10 cellular contexts compared by ENCODE assay signal in the genomic region with DNA sequence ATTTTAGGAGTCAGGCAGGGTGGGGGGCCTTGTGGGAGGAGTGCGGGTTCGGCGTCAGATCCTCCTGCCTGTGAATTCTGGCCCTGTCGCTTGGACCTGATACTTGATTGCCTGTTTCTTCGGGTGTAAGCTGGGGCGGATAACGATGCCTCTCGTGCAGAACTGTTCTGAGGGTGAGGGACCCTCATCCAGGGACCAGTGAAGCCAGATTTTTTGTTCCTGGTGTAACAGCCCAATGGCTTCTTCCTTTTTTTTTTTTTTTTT. TPM values are rescaled to one million over a fixed set of nuclear protein-coding genes. Genes with fewer than 3 reads are reported as not detected.
A peak's percentile ranks its signal among the peaks of the same experiment; 100 is the strongest.
DNase-seq lines count a peak whose midpoint lies in the region; ATAC-seq and TF ChIP-seq lines count a peak whose summit lies in the region.
"Had no signal": no experiment of that assay in that cellular context is flagged by ENCODE, and none has a peak within 500 bp of the region (broad histone marks: within the 10 kb centered on the region; RNA-seq: fewer than 3 reads in every experiment).

No MANE protein-coding gene starts in this region.

- no peak overlapping the region for H3K27ac Mint-ChIP-seq in activated naive CD4-positive, alpha-beta T cell treated with anti-CD3 and anti-CD28 coated beads, Interleukin-2, amount 50 U/mL, for 24 hours
- no peak overlapping the region for H3K27ac Mint-ChIP-seq in activated naive CD8-positive, alpha-beta T cell treated with anti-CD3 and anti-CD28 coated beads for 36 hours
- peak overlapping the region; percentile 70 for H3K27ac Mint-ChIP-seq in type B pancreatic cell

- H3K27ac ChIP-seq in left lung = no peak overlapping the region
- no peak overlapping the region for H3K27ac ChIP-seq in effector memory CD4-positive, alpha-beta T cell (ENCODE audit: insufficient read depth, low read length, poor library complexity, severe bottlenecking)

- ATAC-seq in left lung = no peak

- no peaks in the 10 kb centered on the region for H3K9me3 Mint-ChIP-seq in activated naive CD4-positive, alpha-beta T cell treated with anti-CD3 and anti-CD28 coated beads, Interleukin-2, amount 50 U/mL, for 24 hours
- H3K9me3 Mint-ChIP-seq in activated naive CD8-positive, alpha-beta T cell treated with anti-CD3 and anti-CD28 coated beads for 36 hours = peaks cover 2% of the 10 kb centered on the region
- no peaks in the 10 kb centered on the region for H3K9me3 Mint-ChIP-seq in type B pancreatic cell

- H3K9me3 ChIP-seq in left lung = no peaks in the 10 kb centered on the region
- H3K9me3 ChIP-seq in effector memory CD4-positive, alpha-beta T cell (ENCODE audit: control insufficient read depth, low read length) = no peaks in the 10 kb centered on the region

- TF ChIP-seq CTCF in left lung (IDR thresholded peaks at IDR 0.05) = no peak
- TF ChIP-seq CTCF in type B pancreatic cell (conservative IDR thresholded peaks at IDR 0.05) = no peak

- intact Hi-C loops in left lung (cut with DNase I) = no loop called here

- H3K4me1 ChIP-seq in left lung = peaks cover 8 to 12% of the 10 kb centered on the region in 2 donors
- peaks cover 11% of the 10 kb centered on the region for H3K4me1 ChIP-seq in effector memory CD4-positive, alpha-beta T cell (ENCODE audit: control insufficient read depth, insufficient read depth, low read length, poor library complexity, severe bottlenecking)

- H3K36me3 ChIP-seq in left lung = peaks cover 0 to 5% of the 10 kb centered on the region in 2 donors
- no peaks in the 10 kb centered on the region for H3K36me3 ChIP-seq in effector memory CD4-positive, alpha-beta T cell (ENCODE audit: control insufficient read depth, insufficient read depth, low read length)

- no peaks in the 10 kb centered on the region for H3K27me3 Mint-ChIP-seq in activated naive CD4-positive, alpha-beta T cell treated with anti-CD3 and anti-CD28 coated beads, Interleukin-2, amount 50 U/mL, for 24 hours
- no peaks in the 10 kb centered on the region for H3K27me3 Mint-ChIP-seq in activated naive CD8-positive, alpha-beta T cell treated with anti-CD3 and anti-CD28 coated beads for 36 hours
- H3K27me3 Mint-ChIP-seq in type B pancreatic cell = no peaks in the 10 kb centered on the region

- H3K36me3 Mint-ChIP-seq in activated naive CD4-positive, alpha-beta T cell treated with anti-CD3 and anti-CD28 coated beads, Interleukin-2, amount 50 U/mL, for 24 hours = no peaks in the 10 kb centered on the region
- H3K36me3 Mint-ChIP-seq in activated naive CD8-positive, alpha-beta T cell treated with anti-CD3 and anti-CD28 coated beads for 36 hours = peaks cover 39% of the 10 kb centered on the region
- peaks cover 14% of the 10 kb centered on the region for H3K36me3 Mint-ChIP-seq in type B pancreatic cell

- peak overlapping the region; percentile 88 for H3K4me3 Mint-ChIP-seq in activated naive CD4-positive, alpha-beta T cell treated with anti-CD3 and anti-CD28 coated beads, Interleukin-2, amount 50 U/mL, for 24 hours
- H3K4me3 Mint-ChIP-seq in activated naive CD8-positive, alpha-beta T cell treated with anti-CD3 and anti-CD28 coated beads for 36 hours = peak overlapping the region; percentile 91
- H3K4me3 Mint-ChIP-seq in type B pancreatic cell = peak overlapping the region; percentile 93

- H3K27me3 ChIP-seq in left lung = peaks cover 0 to 7% of the 10 kb centered on the region in 2 donors
- no peaks in the 10 kb centered on the region for H3K27me3 ChIP-seq in effector memory CD4-positive, alpha-beta T cell (replicated peaks; ENCODE audit: control insufficient read depth, insufficient read depth, low read length, poor library complexity, severe bottlenecking)

- DNase-seq in activated naive CD4-positive, alpha-beta T cell (lab: John Stamatoyannopoulos, UW) = no peak
- no peak for DNase-seq in activated naive CD8-positive, alpha-beta T cell treated with anti-CD3 and anti-CD28 coated beads for 36 hours
- DNase-seq in left lung (no peak), type B pancreatic cell (ENCODE audit: extremely low spot score, unreplicated experiment) (no peak), DMS53 (lab: John Stamatoyannopoulos, UW) (no peak), SK-N-DZ (ENCODE audit: low spot score) (no peak)
- DNase-seq in effector memory CD4-positive, alpha-beta T cell = no peak
- DNase-seq: cortex of kidney, GDM1 had no signal

- H3K4me1 Mint-ChIP-seq in activated naive CD4-positive, alpha-beta T cell treated with anti-CD3 and anti-CD28 coated beads, Interleukin-2, amount 50 U/mL, for 24 hours = peaks cover 31% of the 10 kb centered on the region
- peaks cover 19% of the 10 kb centered on the region for H3K4me1 Mint-ChIP-seq in activated naive CD8-positive, alpha-beta T cell treated with anti-CD3 and anti-CD28 coated beads for 36 hours
- H3K4me1 Mint-ChIP-seq in type B pancreatic cell (ENCODE audit: unreplicated experiment) = peaks cover 24% of the 10 kb centered on the region

- H3K4me3 ChIP-seq in left lung = peak overlapping the region; percentile 61 to 97
- no peak overlapping the region for H3K4me3 ChIP-seq in effector memory CD4-positive, alpha-beta T cell (ENCODE audit: insufficient read depth, low read depth, low read length, poor library complexity, severe bottlenecking)

RNA-seq across cellular contexts. Expression of gene TBCD, which starts 1.3 kb away (rescaled TPM):
- 10 to 100 TPM; 74.5 to 76.9 TPM for total RNA-seq in activated naive CD8-positive, alpha-beta T cell treated with anti-CD3 and anti-CD28 coated beads for 36 hours
- total RNA-seq in left lung (10 to 100 TPM; 87.2 to 89.6 TPM), type B pancreatic cell (ENCODE audit: low replicate concordance) (65.4 and 104 TPM in 2 replicates)
- polyA plus RNA-seq in SK-N-DZ (2014; cell fraction: cytosol; rRNA removed) = 62.0 and 86.2 TPM in 2 replicates
- 290 and 425 TPM in 2 replicates for polyA plus RNA-seq in SK-N-DZ (2014; cell fraction: nucleus; rRNA removed)

RNA-seq across cellular contexts. Expression of gene FN3K, which starts 17.7 kb away (rescaled TPM):
- 1 to 10 TPM; 2.4 to 2.5 TPM for total RNA-seq in activated naive CD8-positive, alpha-beta T cell treated with anti-CD3 and anti-CD28 coated beads for 36 hours
- total RNA-seq in left lung (10 to 100 TPM; 17.7 to 28.1 TPM), type B pancreatic cell (ENCODE audit: low replicate concordance) (30.3 and 31.3 TPM in 2 replicates)
- 2.8 and 7.0 TPM in 2 replicates for polyA plus RNA-seq in SK-N-DZ (2014; cell fraction: cytosol; rRNA removed)
- 18.1 and 24.9 TPM in 2 replicates for polyA plus RNA-seq in SK-N-DZ (2014; cell fraction: nucleus; rRNA removed)

RNA-seq across cellular contexts. Expression of gene FN3KRP, which starts 36.6 kb away (rescaled TPM):
- total RNA-seq in activated naive CD8-positive, alpha-beta T cell treated with anti-CD3 and anti-CD28 coated beads for 36 hours = 10 to 100 TPM; 33.6 to 34.1 TPM
- total RNA-seq in left lung (10 to 100 TPM; 24.7 to 30.0 TPM), type B pancreatic cell (ENCODE audit: low replicate concordance) (36.5 and 42.5 TPM in 2 replicates)
- polyA plus RNA-seq in SK-N-DZ (2014; cell fraction: cytosol; rRNA removed) = 28.2 and 31.7 TPM in 2 replicates
- 31.0 and 45.5 TPM in 2 replicates for polyA plus RNA-seq in SK-N-DZ (2014; cell fraction: nucleus; rRNA removed)

RNA-seq across cellular contexts. Expression of gene RAB40B, which starts 54.6 kb away (rescaled TPM):
- 1 to 10 TPM; 2.1 to 3.1 TPM for total RNA-seq in activated naive CD8-positive, alpha-beta T cell treated with anti-CD3 and anti-CD28 coated beads for 36 hours
- 10 to 100 TPM in 1 of 2 donors, 1 to 10 TPM in 1; 6.8 to 10.2 TPM for total RNA-seq in left lung
- total RNA-seq in type B pancreatic cell (ENCODE audit: low replicate concordance) = 16.7 and 18.9 TPM in 2 replicates
- 27.1 and 27.9 TPM in 2 replicates for polyA plus RNA-seq in SK-N-DZ (2014; cell fraction: cytosol; rRNA removed)
- polyA plus RNA-seq in SK-N-DZ (2014; cell fraction: nucleus; rRNA removed) = 28.9 and 34.3 TPM in 2 replicates
